12 cellular contexts compared by ENCODE assay signal in genomic region chr10:86411852-86412550, GRCh38. TPM values are rescaled to one million over a fixed set of nuclear protein-coding genes. Genes with fewer than 3 reads are reported as not detected.
DNase-seq lines count a peak whose midpoint lies in the region; ATAC-seq, FAIRE-seq and TF ChIP-seq lines count a peak whose summit lies in the region.
"Had no signal": no experiment of that assay in that cellular context is flagged by ENCODE, and none has a peak within 500 bp of the region (broad histone marks: within the 10 kb centered on the region; RNA-seq: fewer than 3 reads in every experiment).

No MANE protein-coding gene starts in this region.

- H2BK5ac ChIP-seq in H1 (ENCODE audit: low read depth, low read length): no peak overlapping the region

- no peak overlapping the region for H3K18ac ChIP-seq in H1 (ENCODE audit: extremely low read depth, low read length)

- POLR2A ChIA-PET in H1 (lab: Charles Lee; ENCODE audit: partially characterized antibody): no interaction called here

- no peaks in the 10 kb centered on the region for H4K20me1 ChIP-seq in H1 (replicated peaks in 1 of 2; ENCODE audit: control insufficient read depth in 1 of 2, insufficient read depth in 2 of 2, low read length in 2 of 2)

- intact Hi-C loops in breast epithelium (cut with DNase I; ENCODE audit: low total_unique reads): no loop called here

- TF ChIP-seq POLR2A in Peyer's patch (IDR thresholded peaks at IDR 0.05) (no peak), H1 (IDR thresholded peaks at IDR 0.05; ENCODE audit: control extremely low read depth in 1 of 2, low read depth in 2 of 2, low read length in 2 of 2) (no peak), breast epithelium (IDR thresholded peaks at IDR 0.05) (no peak)

- peaks cover 0 to 28% (median 14%) of the 10 kb centered on the region in 4 donors for H3K4me1 ChIP-seq in Peyer's patch
- peaks cover 0 to 4% (median 1%) of the 10 kb centered on the region in 4 experiments; a peak in 3 of 7 replicates for H3K4me1 ChIP-seq in H1 (replicated peaks in 1 of 4; ENCODE audit: control insufficient read depth in 3 of 4, insufficient read depth in 4 of 4, low read length in 3 of 4)
- no peaks in the 10 kb centered on the region for H3K4me1 ChIP-seq in breast epithelium

- H3K27me3 ChIP-seq in Peyer's patch (no peaks in the 10 kb centered on the region), H1 (replicated peaks in 1 of 4; ENCODE audit: control insufficient read depth in 3 of 4, extremely low read depth in 1 of 4, insufficient read depth in 3 of 4, low read length in 3 of 4) (no peaks in the 10 kb centered on the region), breast epithelium (no peaks in the 10 kb centered on the region)

- no peak for TF ChIP-seq RAD21 in H1 (IDR thresholded peaks at IDR 0.05 in 1 of 2, conservative IDR thresholded peaks at IDR 0.05 in 1 of 2; ENCODE audit: low read depth in 2 of 2, low read length in 2 of 2)

- H2AFZ ChIP-seq in H1 (ENCODE audit: low read length): peak overlapping the region; percentile 32; the same call in 1 of the 2 replicates
- H2AFZ ChIP-seq: GM23338 had no signal

- H3K14ac ChIP-seq in H1 (ENCODE audit: insufficient read length): no peak overlapping the region

- DNase-seq in activated T-cell treated with anti-CD3 and anti-CD28 coated beads, Interleukin-2, amount 50 U/mL, for 4 hours: no peak
- no peak for DNase-seq in activated T-cell treated with anti-CD3 and anti-CD28 coated beads, Interleukin-2, amount 50 U/mL, for 1 hour
- no peak for DNase-seq in Peyer's patch
- no peak for DNase-seq in H1 (ENCODE audit: low read depth in 1 of 2, low spot score in 2 of 2)
- DNase-seq in breast epithelium (ENCODE audit: low spot score in 2 of 2): no peak
- DNase-seq: lower lobe of right lung, NCI-H446 had no signal

- no peaks in the 10 kb centered on the region for H3K79me2 ChIP-seq in H1 (ENCODE audit: control insufficient read depth in 1 of 2, insufficient read depth in 2 of 2, low read length in 2 of 2)

- H3K4me3 Mint-ChIP-seq in activated T-cell treated with anti-CD3 and anti-CD28 coated beads, Interleukin-2, amount 50 U/mL, for 4 hours: peak overlapping the region; percentile 69
- H3K4me3 Mint-ChIP-seq: GM23338 had no signal

- H3K36me3 ChIP-seq in Peyer's patch: no peaks in the 10 kb centered on the region
- H3K36me3 ChIP-seq in H1 (ENCODE audit: control insufficient read depth in 2 of 4, insufficient read depth in 4 of 4, low read length in 3 of 4): no peaks in the 10 kb centered on the region
- no peaks in the 10 kb centered on the region for H3K36me3 ChIP-seq in breast epithelium
- H3K36me3 ChIP-seq: lower lobe of right lung had no signal

- H3K27ac ChIP-seq in Peyer's patch (peak overlapping the region; percentile 50 to 70 (median 68)), H1 (ENCODE audit: low read depth, low read length) (no peak overlapping the region), temporal lobe (ENCODE audit: low read depth, low read length) (peak overlapping the region; percentile 71), breast epithelium (no peak overlapping the region)

- H3K23ac ChIP-seq in H1 (ENCODE audit: insufficient read length): no peak overlapping the region

- FAIRE-seq in H1 (lab: Jason Lieb, UNC): no peak

- H3K4me1 Mint-ChIP-seq in activated T-cell treated with anti-CD3 and anti-CD28 coated beads, Interleukin-2, amount 50 U/mL, for 4 hours (ENCODE audit: low read depth): peaks cover 50% of the 10 kb centered on the region

- H2AK5ac ChIP-seq in H1 (ENCODE audit: low read depth, low read length): no peak overlapping the region

- no peak overlapping the region for H4K5ac ChIP-seq in H1 (ENCODE audit: insufficient read length, low read depth, low read length)

- no peaks in the 10 kb centered on the region for H3K27me3 Mint-ChIP-seq in activated T-cell treated with anti-CD3 and anti-CD28 coated beads, Interleukin-2, amount 50 U/mL, for 4 hours (ENCODE audit: low read depth)

- no peak overlapping the region for H2BK15ac ChIP-seq in H1 (ENCODE audit: low read length)

- no peaks in the 10 kb centered on the region for H3K36me3 Mint-ChIP-seq in activated T-cell treated with anti-CD3 and anti-CD28 coated beads, Interleukin-2, amount 50 U/mL, for 4 hours (ENCODE audit: insufficient read depth)

- H2BK12ac ChIP-seq in H1 (ENCODE audit: low read depth, low read length): no peak overlapping the region

- H3K56ac ChIP-seq in H1 (replicated peaks; ENCODE audit: insufficient read length, low read depth, low read length): no peak overlapping the region

- H3K79me1 ChIP-seq in H1 (ENCODE audit: low read depth, low read length): no peaks in the 10 kb centered on the region; the same call in 1 of the 2 replicates

- H3K9me3 ChIP-seq in Peyer's patch: no peaks in the 10 kb centered on the region
- H3K9me3 ChIP-seq in H1 (ENCODE audit: insufficient read depth in 2 of 2, low read depth in 1 of 2, low read length in 1 of 2): no peaks in the 10 kb centered on the region
- no peaks in the 10 kb centered on the region for H3K9me3 ChIP-seq in breast epithelium
- H3K9me3 ChIP-seq: lower lobe of right lung had no signal

- no peak for TF ChIP-seq EP300 in H1 (IDR thresholded peaks at IDR 0.05; ENCODE audit: borderline replicate concordance in 1 of 2, low read depth in 2 of 2, low read length in 2 of 2)

- H3K23me2 ChIP-seq in H1 (ENCODE audit: low read depth, low read length): no peaks in the 10 kb centered on the region

- no peak for TF ChIP-seq CTCF in Peyer's patch (IDR thresholded peaks at IDR 0.05)
- no peak for TF ChIP-seq CTCF in H1 (IDR thresholded peaks at IDR 0.05; ENCODE audit: control extremely low read depth in 1 of 3, insufficient read depth in 1 of 3, low read depth in 1 of 3, low read length in 3 of 3)
- TF ChIP-seq CTCF in breast epithelium (IDR thresholded peaks at IDR 0.05): no peak

- H3K4me3 ChIP-seq in Peyer's patch (no peak overlapping the region), H1 (ENCODE audit: extremely low read depth in 1 of 4, insufficient read depth in 2 of 4, low read depth in 3 of 4, low read length in 4 of 4) (no peak overlapping the region), breast epithelium (no peak overlapping the region)
- H3K4me3 ChIP-seq: GM23338, lower lobe of right lung had no signal

- no peak overlapping the region for H3K4me2 ChIP-seq in H1 (ENCODE audit: insufficient read depth in 1 of 2, low read depth in 2 of 2, low read length in 2 of 2)
- H3K4me2 ChIP-seq: GM23338 had no signal

- H3K4ac ChIP-seq in H1 (replicated peaks; ENCODE audit: insufficient read length, low read depth, low read length): no peak overlapping the region

- peaks cover 6% of the 10 kb centered on the region for H3K9me3 Mint-ChIP-seq in activated T-cell treated with anti-CD3 and anti-CD28 coated beads, Interleukin-2, amount 50 U/mL, for 4 hours
- H3K9me3 Mint-ChIP-seq: GM23338 had no signal

- CTCF ChIA-PET in H1 (lab: Charles Lee; ENCODE audit: partially characterized antibody): interaction anchor here (1.3 to 1.6 kb wide), 2 partner anchors 21 to 177 kb away, joined by 3 read pairs; no protein-coding TSS in a partner anchor

- H2BK120ac ChIP-seq in H1 (replicated peaks; ENCODE audit: low read depth, low read length): no peak overlapping the region

- WGBS in H1 (ENCODE audit: extremely low coverage in 1 of 2, insufficient coverage in 1 of 2, insufficient read length in 1 of 2, insufficient replicate concordance in 2 of 2, low coverage in 1 of 2, low lambda C conversion rate in 2 of 2, missing lambda C conversion rate in 1 of 2), 2 experiments: 96% methylated on average over 4 of the region's 6 CpGs; no CpG with 5 or more reads in 1 of the 2 experiments

- H3K9ac ChIP-seq in H1 (replicated peaks in 1 of 4; ENCODE audit: extremely low read depth in 1 of 4, low read depth in 3 of 4, low read length in 3 of 4): no peak overlapping the region

- no peak overlapping the region for H4K91ac ChIP-seq in H1 (replicated peaks; ENCODE audit: insufficient read length, low read length)

- no peak overlapping the region for H4K8ac ChIP-seq in H1 (ENCODE audit: extremely low read depth, insufficient read depth, low read length)

- ATAC-seq in activated T-cell treated with anti-CD3 and anti-CD28 coated beads, Interleukin-2, amount 50 U/mL, for 4 hours: no peak
- ATAC-seq in GM19452 (IDR thresholded peaks at IDR 0.05; ENCODE audit: unreplicated experiment) (no peak), HG02763 (IDR thresholded peaks at IDR 0.05; ENCODE audit: unreplicated experiment) (no peak)
- ATAC-seq: GM23338 had no signal

- no peak overlapping the region for H2BK20ac ChIP-seq in H1 (ENCODE audit: low read length)

TF ChIP-seq in H1, 55 proteins besides CTCF, POLR2A, EP300 and RAD21 (continues in another document):
- TF ChIP-seq BACH1 (IDR thresholded peaks at IDR 0.05; ENCODE audit: low read length): no peak
- no peak for TF ChIP-seq EZH2 (IDR thresholded peaks at IDR 0.05; ENCODE audit: low read depth, low read length, severe bottlenecking)
- no peak for TF ChIP-seq SIN3A (conservative IDR thresholded peaks at IDR 0.05 in 1 of 2, IDR thresholded peaks at IDR 0.05 in 1 of 2; ENCODE audit: low read depth in 1 of 2, low read length in 2 of 2)
- TF ChIP-seq MAX (IDR thresholded peaks at IDR 0.05): no peak
- TF ChIP-seq TAF7 (optimal IDR thresholded peaks at IDR 0.05; ENCODE audit: borderline replicate concordance, low read depth, low read length): no peak
- TF ChIP-seq TAF1 (IDR thresholded peaks at IDR 0.05; ENCODE audit: low read depth, low read length): no peak
- no peak for TF ChIP-seq NRF1 (IDR thresholded peaks at IDR 0.05; ENCODE audit: low read depth, low read length)
- no peak for TF ChIP-seq ZNF274 (IDR thresholded peaks at IDR 0.05; ENCODE audit: borderline replicate concordance, extremely low read depth, low read length)
- TF ChIP-seq RBBP5 (IDR thresholded peaks at IDR 0.05; ENCODE audit: borderline replicate concordance, low read depth, low read length): no peak

RNA-seq across cellular contexts. Expression of gene GRID1, which starts 45.4 kb away (rescaled TPM):
- not detected for total RNA-seq in activated T-cell treated with anti-CD3 and anti-CD28 coated beads, Interleukin-2, amount 50 U/mL, for 4 hours
- total RNA-seq in Peyer's patch (10 to 100 TPM in 1 of 4 donors, 1 to 10 TPM in 2, under 1 TPM in 1; 0.35 to 10.7 (median 1.3) TPM), temporal lobe (8.6 TPM), breast epithelium (1 to 10 TPM; 2.3 to 8.5 (median 5.9) TPM)
- 0.15 and 0.22 TPM in 2 replicates for total RNA-seq in H1 (2021; fragmentation: NEBNext Ultra II Directional; extraction: Animal tissue kit (Norgen Biotek cat#: 25700))
- 0.30 and 0.31 TPM in 2 replicates for polyA plus RNA-seq in H1 (2011; rRNA removed)
- polyA plus RNA-seq in H1 (2011; cell fraction: cytosol; rRNA removed): 0.21 TPM
- 0.34 TPM for polyA plus RNA-seq in H1 (2011; cell fraction: nucleus; rRNA removed)
- polyA plus RNA-seq in H1 (2012, experiment 1 of 2): 0.24 to 0.65 TPM (median 0.29 TPM) in 4 replicates
- polyA plus RNA-seq in H1 (2012, experiment 2 of 2): 0.18 TPM
- polyA plus RNA-seq in H1 (2013, experiment 1 of 2): 0.32 TPM
- 0.39 TPM for polyA plus RNA-seq in H1 (2013, experiment 2 of 2)
- 0.88 and 1.3 TPM in 2 replicates for polyA minus RNA-seq in H1 (2011; rRNA and poly(A)+ RNA removed)
- polyA minus RNA-seq in H1 (2011; cell fraction: cytosol; rRNA and poly(A)+ RNA removed): 0.37 TPM
- 2.6 TPM for polyA minus RNA-seq in H1 (2011; cell fraction: nucleus; rRNA and poly(A)+ RNA removed)
- total RNA-seq: T-helper 1 cell treated with Interleukin-12 subunit alpha and Interleukin-12 subunit beta and Interleukin-4 antibody, amounts not matched to agents 30 ng/mL and 1 ng/mL, for 36 hours had no signal

Comparison
In these comparisons a context has a peak if more than half of its experiments do, and no peak if none do; other contexts are left out.
1. H3K27ac ChIP-seq: peak in Peyer's patch (4 of 4) and temporal lobe (single experiment); none in H1 (single experiment) and breast epithelium (0 of 2).